In genomic region chr11:73288197-73288872, GRCh38 we compare ENCODE assay signal across 11 cellular contexts. TPM values are rescaled to one million over a fixed set of nuclear protein-coding genes. Genes with fewer than 3 reads are reported as not detected.
DNase-seq lines count a peak whose midpoint lies in the region; TF ChIP-seq lines count a peak whose summit lies in the region.
"Had no signal": no experiment of that assay in that cellular context is flagged by ENCODE, and none has a peak within 500 bp of the region (broad histone marks: within the 10 kb centered on the region; RNA-seq: fewer than 3 reads in every experiment).

No MANE protein-coding gene starts in this region.

- DNase-seq in T-helper 1 cell (no peak), RWPE1 (ENCODE audit: low spot score) (no peak), hepatocyte (ENCODE audit: low spot score) (no peak), tibial artery (no peak), NAMALWA (ENCODE audit: low spot score) (no peak)
- no peak for DNase-seq in activated CD4-positive, alpha-beta T cell treated with anti-CD3 and anti-CD28 coated beads for 1 hour
- no peak for DNase-seq in stimulated activated naive CD4-positive, alpha-beta T cell treated with Interleukin-2 at 50 U/mL for 16 hours (lab: John Stamatoyannopoulos, UW)
- DNase-seq: small intestine had no signal

- H3K36me3 ChIP-seq in hepatocyte (replicated peaks; ENCODE audit: insufficient read depth, low read depth) (no peaks in the 10 kb centered on the region), tibial artery (no peaks in the 10 kb centered on the region)

- intact Hi-C loops in tibial artery (cut with DNase I; ENCODE audit: low total_unique reads), result loop anchor here (5.0 kb wide), 1 partner anchor 101 kb away; no protein-coding TSS in a partner anchor

- no peaks in the 10 kb centered on the region for H3K36me3 Mint-ChIP-seq in T-helper 1 cell treated with Interleukin-12 subunit alpha and Interleukin-12 subunit beta and Interleukin-4 antibody, amounts not matched to agents 30 μg/mL and 1 μg/mL, for 36 hours (ENCODE audit: low read depth)

- no peaks in the 10 kb centered on the region for H3K79me2 ChIP-seq in hepatocyte

- no peak overlapping the region for H3K4me2 ChIP-seq in hepatocyte

- H3K4me3 ChIP-seq in hepatocyte (no peak overlapping the region), tibial artery (no peak overlapping the region)
- H3K4me3 ChIP-seq: testis had no signal

- POLR2A ChIA-PET in RWPE1 (lab: Yijun Ruan, JAX; ENCODE audit: low non-redundant PET), result no interaction called here

- H3K9me3 ChIP-seq in hepatocyte (ENCODE audit: low read depth), result no peaks in the 10 kb centered on the region
- H3K9me3 ChIP-seq in tibial artery, result no peaks in the 10 kb centered on the region
- H3K9me3 ChIP-seq: testis had no signal

- TF ChIP-seq CTCF in RWPE1 (conservative IDR thresholded peaks at IDR 0.05; ENCODE audit: low read depth) (no peak), hepatocyte (IDR thresholded peaks at IDR 0.05; ENCODE audit: poor library complexity) (no peak), tibial artery (IDR thresholded peaks at IDR 0.05) (no peak)

- H3K9me3 Mint-ChIP-seq in T-helper 1 cell treated with Interleukin-12 subunit alpha and Interleukin-12 subunit beta and Interleukin-4 antibody, amounts not matched to agents 30 μg/mL and 1 μg/mL, for 36 hours, result no peaks in the 10 kb centered on the region

- H3K4me1 Mint-ChIP-seq in T-helper 1 cell treated with Interleukin-12 subunit alpha and Interleukin-12 subunit beta and Interleukin-4 antibody, amounts not matched to agents 30 μg/mL and 1 μg/mL, for 36 hours (ENCODE audit: low read depth), result peaks cover 22% of the 10 kb centered on the region

- H3K27me3 Mint-ChIP-seq in T-helper 1 cell treated with Interleukin-12 subunit alpha and Interleukin-12 subunit beta and Interleukin-4 antibody, amounts not matched to agents 30 μg/mL and 1 μg/mL, for 36 hours (ENCODE audit: low read depth), result peaks cover 11% of the 10 kb centered on the region

- H3K4me3 Mint-ChIP-seq in T-helper 1 cell treated with Interleukin-12 subunit alpha and Interleukin-12 subunit beta and Interleukin-4 antibody, amounts not matched to agents 30 μg/mL and 1 μg/mL, for 36 hours, result no peak overlapping the region

- no peaks in the 10 kb centered on the region for H3K9me2 ChIP-seq in hepatocyte (replicated peaks; ENCODE audit: insufficient read depth)

- CTCF ChIA-PET in RWPE1 (lab: Yijun Ruan, JAX), result interaction anchor here (0.6 to 1.7 kb wide), 6 partner anchors 11 to 91 kb away, joined by 3 to 8 read pairs (median 4); no protein-coding TSS in a partner anchor

- no peaks in the 10 kb centered on the region for H4K20me1 ChIP-seq in hepatocyte (ENCODE audit: insufficient read depth, poor library complexity, severe bottlenecking)

- H3K27me3 ChIP-seq in hepatocyte (no peaks in the 10 kb centered on the region), tibial artery (no peaks in the 10 kb centered on the region)
- H3K27me3 ChIP-seq: testis had no signal

- H3K27ac ChIP-seq in RWPE1 (peak overlapping the region; percentile 32; the same call in 1 of the 2 replicates), hepatocyte (peak overlapping the region; percentile 52), tibial artery (peak overlapping the region; percentile 72 to 80)

- no peak overlapping the region for H2AFZ ChIP-seq in hepatocyte

- WGBS in hepatocyte (ENCODE audit: low lambda C conversion rate, missing lambda C conversion rate), result 80% methylated on average over 5 of the region's 5 CpGs

- peaks cover 13% of the 10 kb centered on the region for H3K4me1 ChIP-seq in hepatocyte (ENCODE audit: insufficient read depth)
- peaks cover 0 to 21% (median 16%) of the 10 kb centered on the region in 4 donors for H3K4me1 ChIP-seq in tibial artery

- H3K27ac Mint-ChIP-seq in T-helper 1 cell treated with Interleukin-12 subunit alpha and Interleukin-12 subunit beta and Interleukin-4 antibody, amounts not matched to agents 30 μg/mL and 1 μg/mL, for 36 hours, result peak overlapping the region; percentile 53

RNA-seq across cellular contexts. Expression of gene P2RY6, which starts 16.2 kb away (rescaled TPM):
- 2.6 and 2.9 TPM in 2 replicates for total RNA-seq in hepatocyte
- 8.9 and 9.7 TPM in 2 replicates for polyA plus RNA-seq in hepatocyte
- total RNA-seq: A172 had no signal

RNA-seq across cellular contexts. Expression of gene ARHGEF17, which starts 19.7 kb away (rescaled TPM):
- 26.6 and 35.6 TPM in 2 replicates for total RNA-seq in hepatocyte
- 30.2 and 36.2 TPM in 2 replicates for polyA plus RNA-seq in hepatocyte
